Comparison of ENCODE assay signal across 21 cellular contexts in genomic region chr1:94358630-94359599, GRCh38. TPM values are rescaled to one million over a fixed set of nuclear protein-coding genes. Genes with fewer than 3 reads are reported as not detected.
DNase-seq lines count a peak whose midpoint lies in the region; ATAC-seq and TF ChIP-seq lines count a peak whose summit lies in the region.
"Had no signal": no experiment of that assay in that cellular context is flagged by ENCODE, and none has a peak within 500 bp of the region (broad histone marks: within the 10 kb centered on the region; RNA-seq: fewer than 3 reads in every experiment).

No MANE protein-coding gene starts in this region.

- no peak overlapping the region for H3K4me2 ChIP-seq in GM23338

- H3K79me2 ChIP-seq in GM23338 (replicated peaks; ENCODE audit: insufficient read depth), result no peaks in the 10 kb centered on the region

- H3K4me1 Mint-ChIP-seq in GM23338 (no peaks in the 10 kb centered on the region), glutamatergic neuron (ENCODE audit: low read depth, unreplicated experiment) (no peaks in the 10 kb centered on the region)
- H3K4me1 Mint-ChIP-seq: B cell had no signal

- TF ChIP-seq EP300 in esophagus muscularis mucosa (IDR thresholded peaks at IDR 0.05), result no peak

- 0 out of 3 replicates have a peak, but pooled peaks cover 3% of the 10 kb centered on the region for H3K36me3 Mint-ChIP-seq in GM23338 (ENCODE audit: low read depth)
- no peaks in the 10 kb centered on the region for H3K36me3 Mint-ChIP-seq in glutamatergic neuron (ENCODE audit: unreplicated experiment)
- H3K36me3 Mint-ChIP-seq: CD14-positive monocyte had no signal

- H3K4me1 ChIP-seq in GM23338 (ENCODE audit: insufficient read depth) (no peaks in the 10 kb centered on the region), esophagus muscularis mucosa (peaks cover 0 to 3% (median 0%) of the 10 kb centered on the region in 4 donors), left ventricle myocardium inferior (peaks cover 17% of the 10 kb centered on the region)

- no peaks in the 10 kb centered on the region for H3K9me2 ChIP-seq in GM23338 (ENCODE audit: insufficient read depth)

- H3K9me3 Mint-ChIP-seq in GM23338 (peaks cover 17% of the 10 kb centered on the region; the same call in 2 of the 3 replicates), glutamatergic neuron (ENCODE audit: unreplicated experiment) (no peaks in the 10 kb centered on the region)

- H3K4me3 ChIP-seq in GM23338 (no peak overlapping the region), esophagus muscularis mucosa (no peak overlapping the region), left ventricle myocardium inferior (no peak overlapping the region)

- H3K4me3 Mint-ChIP-seq in GM23338 (no peak overlapping the region), glutamatergic neuron (ENCODE audit: unreplicated experiment) (no peak overlapping the region)
- H3K4me3 Mint-ChIP-seq: B cell, CD14-positive monocyte had no signal

- H3K27me3 Mint-ChIP-seq in GM23338 (ENCODE audit: insufficient read depth, low read depth, poor library complexity) (no peaks in the 10 kb centered on the region), glutamatergic neuron (ENCODE audit: unreplicated experiment) (peaks cover 2% of the 10 kb centered on the region)

- no peak for DNase-seq in GM23338 (ENCODE audit: low spot score)
- peak; percentile 64 for DNase-seq in esophagus muscularis mucosa (ENCODE audit: extremely low spot score)
- DNase-seq in left ventricle myocardium inferior, result peak; percentile 21
- peak; percentile 16 for DNase-seq in renal cortical epithelial cell (ENCODE audit: low read depth)
- DNase-seq in glutamatergic neuron, result no peak
- DNase-seq: Calu3, DMS79 treated with DMSO at 0.1 percent for 48 hours, GF-D8, H7, NCI-H1048, NCI-H1417, NCI-H1694, NCI-H2029 treated with DMSO at 0.1 percent for 48 hours, NCI-H2227 treated with DMSO at 0.1 percent for 48 hours, NCI-H69, RPMI8226, SHP77 treated with DMSO at 0.1 percent for 48 hours had no signal

- no peaks in the 10 kb centered on the region for H3K9me3 ChIP-seq in esophagus muscularis mucosa
- H3K9me3 ChIP-seq in left ventricle myocardium inferior (replicated peaks), result peaks cover 9% of the 10 kb centered on the region

- TF ChIP-seq CTCF in GM23338 (conservative IDR thresholded peaks at IDR 0.05; ENCODE audit: low read depth in 2 of 2), result no peak
- no peak for TF ChIP-seq CTCF in esophagus muscularis mucosa (IDR thresholded peaks at IDR 0.05)
- no peak for TF ChIP-seq CTCF in left ventricle myocardium inferior (IDR thresholded peaks at IDR 0.05; ENCODE audit: borderline replicate concordance)
- no peak for TF ChIP-seq CTCF in glutamatergic neuron (IDR thresholded peaks at IDR 0.05; ENCODE audit: partially characterized antibody, unreplicated experiment)

- H4K20me1 ChIP-seq in GM23338 (replicated peaks; ENCODE audit: insufficient read depth), result no peaks in the 10 kb centered on the region

- no peaks in the 10 kb centered on the region for H3F3A ChIP-seq in GM23338 (replicated peaks; ENCODE audit: low read depth)

- H3K27me3 ChIP-seq in GM23338 (ENCODE audit: insufficient read depth) (no peaks in the 10 kb centered on the region), esophagus muscularis mucosa (peaks cover 0 to 15% (median 0%) of the 10 kb centered on the region in 4 donors), left ventricle myocardium inferior (ENCODE audit: low read depth) (no peaks in the 10 kb centered on the region)

- intact Hi-C loops in esophagus muscularis mucosa (cut with DNase I), result no loop called here
- intact Hi-C loops in left ventricle myocardium inferior (cut with micrococcal nuclease), result no loop called here

- TF ChIP-seq POLR2A in esophagus muscularis mucosa (IDR thresholded peaks at IDR 0.05; ENCODE audit: low read depth), result no peak

- no peak overlapping the region for H3K27ac Mint-ChIP-seq in GM23338
- no peak overlapping the region for H3K27ac Mint-ChIP-seq in glutamatergic neuron (ENCODE audit: unreplicated experiment)
- H3K27ac Mint-ChIP-seq: B cell, CD14-positive monocyte had no signal

- 78% methylated on average over 10 of the region's 10 CpGs for WGBS in esophagus muscularis mucosa

- H3K36me3 ChIP-seq in GM23338 (ENCODE audit: insufficient read depth) (no peaks in the 10 kb centered on the region), esophagus muscularis mucosa (no peaks in the 10 kb centered on the region), left ventricle myocardium inferior (no peaks in the 10 kb centered on the region)

- H3K27ac ChIP-seq in GM23338 (ENCODE audit: low read depth) (no peak overlapping the region), esophagus muscularis mucosa (replicated peaks in 1 of 4) (no peak overlapping the region), left ventricle myocardium inferior (replicated peaks) (peak overlapping the region; percentile 71)

- ATAC-seq in GM23338 (no peak), GM18907 (IDR thresholded peaks at IDR 0.05; ENCODE audit: unreplicated experiment) (no peak), GM19351 (IDR thresholded peaks at IDR 0.05; ENCODE audit: unreplicated experiment) (no peak)

- H2AFZ ChIP-seq in GM23338, result peak overlapping the region; percentile 32; the same call in 1 of the 2 replicates

TF ChIP-seq in GM23338, 12 proteins besides CTCF, POLR2A, EP300 and RAD21:
- TF ChIP-seq STAT1 (IDR thresholded peaks at IDR 0.05; ENCODE audit: unreplicated experiment), result no peak
- no peak for TF ChIP-seq ZNF114 (CRISPR knock-in tag; IDR thresholded peaks at IDR 0.05)
- no peak for TF ChIP-seq NANOG (IDR thresholded peaks at IDR 0.05; ENCODE audit: borderline replicate concordance)
- TF ChIP-seq POLR2AphosphoS5 (IDR thresholded peaks at IDR 0.05; ENCODE audit: low read depth), result no peak
- TF ChIP-seq, protein P1, sequence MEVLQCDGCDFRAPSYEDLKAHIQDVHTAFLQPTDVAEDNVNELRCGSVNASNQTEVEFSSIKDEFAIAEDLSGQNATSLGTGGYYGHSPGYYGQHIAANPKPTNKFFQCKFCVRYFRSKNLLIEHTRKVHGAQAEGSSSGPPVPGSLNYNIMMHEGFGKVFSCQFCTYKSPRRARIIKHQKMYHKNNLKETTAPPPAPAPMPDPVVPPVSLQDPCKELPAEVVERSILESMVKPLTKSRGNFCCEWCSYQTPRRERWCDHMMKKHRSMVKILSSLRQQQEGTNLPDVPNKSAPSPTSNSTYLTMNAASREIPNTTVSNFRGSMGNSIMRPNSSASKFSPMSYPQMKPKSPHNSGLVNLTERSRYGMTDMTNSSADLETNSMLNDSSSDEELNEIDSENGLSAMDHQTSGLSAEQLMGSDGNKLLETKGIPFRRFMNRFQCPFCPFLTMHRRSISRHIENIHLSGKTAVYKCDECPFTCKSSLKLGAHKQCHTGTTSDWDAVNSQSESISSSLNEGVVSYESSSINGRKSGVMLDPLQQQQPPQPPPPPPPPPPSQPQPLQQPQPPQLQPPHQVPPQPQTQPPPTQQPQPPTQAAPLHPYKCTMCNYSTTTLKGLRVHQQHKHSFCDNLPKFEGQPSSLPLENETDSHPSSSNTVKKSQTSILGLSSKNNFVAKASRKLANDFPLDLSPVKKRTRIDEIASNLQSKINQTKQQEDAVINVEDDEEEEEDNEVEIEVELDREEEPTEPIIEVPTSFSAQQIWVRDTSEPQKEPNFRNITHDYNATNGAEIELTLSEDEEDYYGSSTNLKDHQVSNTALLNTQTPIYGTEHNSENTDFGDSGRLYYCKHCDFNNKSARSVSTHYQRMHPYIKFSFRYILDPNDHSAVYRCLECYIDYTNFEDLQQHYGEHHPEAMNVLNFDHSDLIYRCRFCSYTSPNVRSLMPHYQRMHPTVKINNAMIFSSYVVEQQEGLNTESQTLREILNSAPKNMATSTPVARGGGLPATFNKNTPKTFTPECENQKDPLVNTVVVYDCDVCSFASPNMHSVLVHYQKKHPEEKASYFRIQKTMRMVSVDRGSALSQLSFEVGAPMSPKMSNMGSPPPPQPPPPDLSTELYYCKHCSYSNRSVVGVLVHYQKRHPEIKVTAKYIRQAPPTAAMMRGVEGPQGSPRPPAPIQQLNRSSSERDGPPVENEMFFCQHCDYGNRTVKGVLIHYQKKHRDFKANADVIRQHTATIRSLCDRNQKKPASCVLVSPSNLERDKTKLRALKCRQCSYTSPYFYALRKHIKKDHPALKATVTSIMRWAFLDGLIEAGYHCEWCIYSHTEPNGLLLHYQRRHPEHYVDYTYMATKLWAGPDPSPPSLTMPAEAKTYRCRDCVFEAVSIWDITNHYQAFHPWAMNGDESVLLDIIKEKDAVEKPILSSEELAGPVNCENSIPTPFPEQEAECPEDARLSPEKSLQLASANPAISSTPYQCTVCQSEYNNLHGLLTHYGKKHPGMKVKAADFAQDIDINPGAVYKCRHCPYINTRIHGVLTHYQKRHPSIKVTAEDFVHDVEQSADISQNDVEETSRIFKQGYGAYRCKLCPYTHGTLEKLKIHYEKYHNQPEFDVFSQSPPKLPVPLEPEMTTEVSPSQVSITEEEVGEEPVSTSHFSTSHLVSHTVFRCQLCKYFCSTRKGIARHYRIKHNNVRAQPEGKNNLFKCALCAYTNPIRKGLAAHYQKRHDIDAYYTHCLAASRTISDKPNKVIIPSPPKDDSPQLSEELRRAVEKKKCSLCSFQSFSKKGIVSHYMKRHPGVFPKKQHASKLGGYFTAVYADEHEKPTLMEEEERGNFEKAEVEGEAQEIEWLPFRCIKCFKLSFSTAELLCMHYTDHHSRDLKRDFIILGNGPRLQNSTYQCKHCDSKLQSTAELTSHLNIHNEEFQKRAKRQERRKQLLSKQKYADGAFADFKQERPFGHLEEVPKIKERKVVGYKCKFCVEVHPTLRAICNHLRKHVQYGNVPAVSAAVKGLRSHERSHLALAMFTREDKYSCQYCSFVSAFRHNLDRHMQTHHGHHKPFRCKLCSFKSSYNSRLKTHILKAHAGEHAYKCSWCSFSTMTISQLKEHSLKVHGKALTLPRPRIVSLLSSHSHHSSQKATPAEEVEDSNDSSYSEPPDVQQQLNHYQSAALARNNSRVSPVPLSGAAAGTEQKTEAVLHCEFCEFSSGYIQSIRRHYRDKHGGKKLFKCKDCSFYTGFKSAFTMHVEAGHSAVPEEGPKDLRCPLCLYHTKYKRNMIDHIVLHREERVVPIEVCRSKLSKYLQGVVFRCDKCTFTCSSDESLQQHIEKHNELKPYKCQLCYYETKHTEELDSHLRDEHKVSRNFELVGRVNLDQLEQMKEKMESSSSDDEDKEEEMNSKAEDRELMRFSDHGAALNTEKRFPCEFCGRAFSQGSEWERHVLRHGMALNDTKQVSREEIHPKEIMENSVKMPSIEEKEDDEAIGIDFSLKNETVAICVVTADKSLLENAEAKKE (CRISPR knock-in tag; IDR thresholded peaks at IDR 0.05), result no peak
TF ChIP-seq in GM23338: peak in this region for 0.

RNA-seq across cellular contexts. Expression of gene ABCD3, which starts 59.3 kb away (rescaled TPM):
- 20.9 and 24.0 TPM in 2 replicates for total RNA-seq in GM23338 (2014; rRNA removed; shearing (Covaris generic))
- 11.1 and 12.3 TPM in 2 replicates for polyA plus RNA-seq in GM23338 (2016; fragmentation: Nextera tagmentation; extraction: Ambion mirVana)
- 10 to 100 TPM; 25.0 to 59.4 (median 27.9) TPM for total RNA-seq in esophagus muscularis mucosa
- 76.6 TPM for total RNA-seq in left ventricle myocardium inferior
- 66.9 and 77.2 TPM in 2 replicates for total RNA-seq in renal cortical epithelial cell
- total RNA-seq in glutamatergic neuron (ENCODE audit: unreplicated experiment), result 26.0 TPM

Comparison
In these comparisons a context has a peak if more than half of its experiments do, and no peak if none do; other contexts are left out.
1. DNase-seq: peak in esophagus muscularis mucosa (single experiment), left ventricle myocardium inferior (single experiment) and renal cortical epithelial cell (single experiment); none in GM23338 (single experiment) and glutamatergic neuron (single experiment).